10 cellular contexts compared by ENCODE assay signal in the genomic region with DNA sequence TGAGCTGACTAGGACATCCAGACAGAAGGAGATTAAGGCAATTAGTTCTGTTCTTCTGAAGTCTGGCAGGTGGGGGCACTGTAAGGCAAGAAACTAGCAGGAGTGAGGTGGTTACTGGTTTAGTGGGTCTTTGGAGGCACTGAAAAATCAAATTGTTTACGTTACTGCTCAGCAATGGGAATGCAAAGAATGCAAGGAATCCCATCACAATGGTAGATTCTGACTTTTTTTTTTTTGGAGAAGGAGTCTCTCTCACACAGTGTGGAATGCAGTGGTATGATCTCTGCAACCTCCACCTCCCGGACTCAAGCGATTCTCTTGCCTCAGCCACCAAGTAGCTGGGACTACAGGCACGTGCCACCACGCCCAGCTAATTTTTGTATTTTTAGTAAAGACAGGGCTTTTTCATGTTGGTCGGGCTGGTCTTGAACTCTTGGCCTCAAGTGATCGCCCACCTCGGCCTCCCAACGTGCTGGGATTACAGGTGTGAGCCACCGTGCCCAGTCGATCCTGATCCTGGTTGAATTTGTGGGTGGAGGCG. TPM values are rescaled to one million over a fixed set of nuclear protein-coding genes. Genes with fewer than 3 reads are reported as not detected.
A peak's percentile ranks its signal among the peaks of the same experiment; 100 is the strongest.
DNase-seq lines count a peak whose midpoint lies in the region; ATAC-seq, FAIRE-seq and TF ChIP-seq lines count a peak whose summit lies in the region.
"Had no signal": no experiment of that assay in that cellular context is flagged by ENCODE, and none has a peak within 500 bp of the region (broad histone marks: within the 10 kb centered on the region; RNA-seq: fewer than 3 reads in every experiment).

No MANE protein-coding gene starts in this region.

- H2AFZ ChIP-seq in keratinocyte (ENCODE audit: control insufficient read depth, low read length): no peak overlapping the region

- H3K79me2 ChIP-seq in keratinocyte (ENCODE audit: control insufficient read depth, insufficient read depth, low read length): no peaks in the 10 kb centered on the region

- H3K9me1 ChIP-seq in keratinocyte (ENCODE audit: control insufficient read depth, extremely low read depth, insufficient read depth, low read length): no peaks in the 10 kb centered on the region

- H3K27ac ChIP-seq in HUES6 (ENCODE audit: low read depth, low read length) (peak overlapping the region; percentile 73; the same call in 1 of the 2 replicates), keratinocyte (ENCODE audit: control insufficient read depth, insufficient read depth, low read length) (no peak overlapping the region)

- DNase-seq in AG09309 (ENCODE audit: low read depth) (peak; percentile 98), astrocyte of the spinal cord (ENCODE audit: low read depth, low spot score) (peak; percentile 91), keratinocyte (ENCODE audit: low read depth, low spot score) (peak; percentile 68), T-helper 9 cell (no peak), activated T-cell treated with anti-CD3 and anti-CD28 coated beads for 4 hours (no peak), ureter (ENCODE audit: low spot score) (no peak)
- DNase-seq: activated naive CD4-positive, alpha-beta T cell treated with Interleukin-2 at 50 U/mL for 16 hours; retina had no signal

- dilution Hi-C loops in keratinocyte (cut with MboI; ENCODE audit: extremely low pct_ligation_motif_present, low sequenced_read_pairs): no loop called here

- H3K9ac ChIP-seq in HUES6 (ENCODE audit: low read length) (peak overlapping the region; percentile 51), keratinocyte (ENCODE audit: control insufficient read depth, extremely low read depth, insufficient read depth, low read length) (no peak overlapping the region)

- TF ChIP-seq CTCF in AG09309 (IDR thresholded peaks at IDR 0.05; ENCODE audit: control insufficient read depth, insufficient read depth, low read depth, low read length, missing control alignments) (peak; percentile 77), astrocyte of the spinal cord (IDR thresholded peaks at IDR 0.05; ENCODE audit: low read depth, low read length) (peak; percentile 62), keratinocyte (optimal IDR thresholded peaks at IDR 0.05 in 1 of 3, IDR thresholded peaks at IDR 0.05 in 1 of 3, conservative IDR thresholded peaks at IDR 0.05 in 1 of 3; ENCODE audit: extremely low read depth in 1 of 3, insufficient read depth in 2 of 3, low read length in 3 of 3) (peak; percentile 9 to 66 (median 40))

- H3K36me3 ChIP-seq in HUES6 (ENCODE audit: control insufficient read depth, insufficient read depth, low read length): no peaks in the 10 kb centered on the region
- H3K36me3 ChIP-seq in keratinocyte (ENCODE audit: control insufficient read depth in 2 of 2, extremely low read depth in 1 of 2, insufficient read depth in 2 of 2, low read length in 2 of 2): no peaks in the 10 kb centered on the region

- no peak overlapping the region for H3K4me2 ChIP-seq in keratinocyte (ENCODE audit: control insufficient read depth, extremely low read depth, insufficient read depth, low read depth, low read length)

- peaks cover 33% of the 10 kb centered on the region for H3K4me1 ChIP-seq in HUES6 (ENCODE audit: control insufficient read depth, insufficient read depth, low read length)
- H3K4me1 ChIP-seq in keratinocyte (ENCODE audit: control insufficient read depth, extremely low read depth, insufficient read depth, low read length): peaks cover 23% of the 10 kb centered on the region

- no peaks in the 10 kb centered on the region for H4K20me1 ChIP-seq in keratinocyte (ENCODE audit: control insufficient read depth, extremely low read depth, insufficient read depth, low read length)

- H3K27me3 ChIP-seq in HUES6 (ENCODE audit: control insufficient read depth, insufficient read depth, low read length) (no peaks in the 10 kb centered on the region), keratinocyte (ENCODE audit: control insufficient read depth, extremely low read depth, insufficient read depth, low read length) (peaks cover 5% of the 10 kb centered on the region)

- H3K9me3 ChIP-seq in HUES6 (ENCODE audit: control insufficient read depth, insufficient read depth, low read depth, low read length) (no peaks in the 10 kb centered on the region), keratinocyte (ENCODE audit: control insufficient read depth, low read depth, low read length) (no peaks in the 10 kb centered on the region)

- peak; percentile 79 for FAIRE-seq in keratinocyte (lab: Jason Lieb, UNC)

- in situ Hi-C loops in astrocyte of the spinal cord (cut with HindIII; ENCODE audit: low sequenced_read_pairs): no loop called here

- ATAC-seq in GM18867 (IDR thresholded peaks at IDR 0.05; ENCODE audit: unreplicated experiment): no peak

- H3K4me3 ChIP-seq in AG09309 (ENCODE audit: control insufficient read depth, low read depth, low read length): no peak overlapping the region
- no peak overlapping the region for H3K4me3 ChIP-seq in HUES6 (ENCODE audit: low read depth, low read length)
- H3K4me3 ChIP-seq in astrocyte of the spinal cord (ENCODE audit: low read depth, low read length): no peak overlapping the region
- H3K4me3 ChIP-seq in keratinocyte (ENCODE audit: control insufficient read depth in 2 of 3, extremely low read depth in 1 of 3, insufficient read depth in 2 of 3, low read depth in 1 of 3, low read length in 3 of 3): no peak overlapping the region

RNA-seq across cellular contexts. Expression of a gene that starts 16.4 kb away (rescaled TPM):
- polyA plus RNA-seq in keratinocyte: not detected in 3 replicates
- not detected for polyA plus RNA-seq in keratinocyte (2011; ENCODE audit: low read depth)
- not detected in 2 replicates for polyA plus RNA-seq in keratinocyte (2011; cell fraction: cytosol; rRNA removed)
- not detected in 2 replicates for polyA plus RNA-seq in keratinocyte (2011; cell fraction: nucleus; rRNA removed)
- not detected in 2 replicates for polyA plus RNA-seq in keratinocyte (2012; ENCODE audit: low replicate concordance)
- polyA minus RNA-seq in keratinocyte: not detected in 3 replicates
- polyA minus RNA-seq in keratinocyte (2011; cell fraction: cytosol; rRNA and poly(A)+ RNA removed): not detected
- polyA minus RNA-seq in keratinocyte (2011; cell fraction: nucleus; rRNA and poly(A)+ RNA removed): not detected in 2 replicates
- 102 TPM for total RNA-seq in ureter

RNA-seq across cellular contexts. Expression of a gene that starts 23.9 kb away (rescaled TPM):
- 0.06 to 0.27 TPM (median 0.20 TPM) in 3 replicates for polyA plus RNA-seq in keratinocyte
- polyA plus RNA-seq in keratinocyte (2011; ENCODE audit: low read depth): not detected
- polyA plus RNA-seq in keratinocyte (2011; cell fraction: cytosol; rRNA removed): 0.13 and 0.19 TPM in 2 replicates
- not detected in 2 replicates for polyA plus RNA-seq in keratinocyte (2011; cell fraction: nucleus; rRNA removed)
- polyA plus RNA-seq in keratinocyte (2012; ENCODE audit: low replicate concordance): 0.10 TPM in 1 of 2 replicates, not detected in the other
- 4.5 TPM in 1 of 3 replicates, not detected in the others for polyA minus RNA-seq in keratinocyte
- polyA minus RNA-seq in keratinocyte (2011; cell fraction: cytosol; rRNA and poly(A)+ RNA removed): not detected
- not detected in 2 replicates for polyA minus RNA-seq in keratinocyte (2011; cell fraction: nucleus; rRNA and poly(A)+ RNA removed)
- 12.8 TPM for total RNA-seq in ureter

Comparison
In these comparisons a context has a peak if more than half of its experiments do, and no peak if none do; other contexts are left out.
1. DNase-seq: peak in AG09309 (single experiment), astrocyte of the spinal cord (single experiment) and keratinocyte (single experiment); none in T-helper 9 cell (single experiment), activated T-cell treated with anti-CD3 and anti-CD28 coated beads for 4 hours (single experiment) and ureter (single experiment).
2. Peak in every context shown above with its lines, with median percentiles within 50 percentile points of each other: CTCF ChIP-seq.